In genomic region chr2:203418271-203418670, GRCh38 we compare ENCODE assay signal across 15 cellular contexts.
A peak's percentile ranks its signal among the peaks of the same experiment; 100 is the strongest.
DNase-seq lines count a peak whose midpoint lies in the region; ATAC-seq and TF ChIP-seq lines count a peak whose summit lies in the region.
"Had no signal": no experiment of that assay in that cellular context is flagged by ENCODE, and none has a peak within 500 bp of the region (broad histone marks: within the 10 kb centered on the region; RNA-seq: fewer than 3 reads in every experiment).

No MANE protein-coding gene starts in this region.

- ATAC-seq in GM18520 (IDR thresholded peaks at IDR 0.05; ENCODE audit: unreplicated experiment) (no peak), right lobe of liver (no peak)
- ATAC-seq: HCT116 had no signal

- H3K27ac Mint-ChIP-seq in endothelial cell (ENCODE audit: unreplicated experiment) = no peak overlapping the region
- H3K27ac Mint-ChIP-seq: CD8-positive, alpha-beta memory T cell had no signal

- H3K4me1 ChIP-seq in osteoblast (ENCODE audit: insufficient read depth, low read length) (peaks cover 6% of the 10 kb centered on the region), right lobe of liver (no peaks in the 10 kb centered on the region)
- H3K4me1 ChIP-seq: BLaER1 had no signal

- H4K20me1 ChIP-seq in osteoblast (ENCODE audit: insufficient read depth, low read length) = no peaks in the 10 kb centered on the region
- H4K20me1 ChIP-seq: BLaER1 had no signal

- TF ChIP-seq CTCF in astrocyte of the cerebellum (IDR thresholded peaks at IDR 0.05; ENCODE audit: low read depth, low read length, missing control alignments) (no peak), endothelial cell (IDR thresholded peaks at IDR 0.05; ENCODE audit: unreplicated experiment) (no peak), osteoblast (IDR thresholded peaks at IDR 0.05; ENCODE audit: extremely low read depth, low read depth, low read length) (no peak), right lobe of liver (IDR thresholded peaks at IDR 0.05) (no peak)

- H3K9me3 ChIP-seq in osteoblast (ENCODE audit: low read depth, low read length) (no peaks in the 10 kb centered on the region), right lobe of liver (no peaks in the 10 kb centered on the region)

- no peak overlapping the region for H2AFZ ChIP-seq in osteoblast (ENCODE audit: low read length)

- H3K36me3 Mint-ChIP-seq in endothelial cell (ENCODE audit: low read depth, unreplicated experiment) = peaks cover 41% of the 10 kb centered on the region

- no peaks in the 10 kb centered on the region for H3K27me3 Mint-ChIP-seq in endothelial cell (ENCODE audit: unreplicated experiment)
- H3K27me3 Mint-ChIP-seq: CD8-positive, alpha-beta memory T cell had no signal

- peak; percentile 36 for DNase-seq in M059J (ENCODE audit: low read depth)
- DNase-seq in astrocyte of the cerebellum (ENCODE audit: low read depth) = peak; percentile 72
- no peak for DNase-seq in endothelial cell (ENCODE audit: low spot score)
- DNase-seq in osteoblast (ENCODE audit: insufficient read length, low spot score, missing footprints) = no peak
- no peak for DNase-seq in NK-92 treated with Interleukin-12 subunit alpha and Interleukin-12 subunit beta, amount 100 ng/mL, for 24 hours (lab: John Stamatoyannopoulos, UW)
- DNase-seq in activated CD4-positive, alpha-beta T cell treated with anti-CD3 and anti-CD28 coated beads for 48 hours = no peak
- DNase-seq in right lobe of liver = no peak
- DNase-seq: 8988T; AML-193; CD8-positive, alpha-beta memory T cell; DMS53; GF-D8 had no signal

- intact Hi-C loops in right lobe of liver (cut with DNase I) = no loop called here

- in situ Hi-C loops in astrocyte of the cerebellum (cut with HindIII; ENCODE audit: low sequenced_read_pairs) = no loop called here

- H3K27me3 ChIP-seq in osteoblast (ENCODE audit: insufficient read depth, low read length) (no peaks in the 10 kb centered on the region), right lobe of liver (no peaks in the 10 kb centered on the region)
- H3K27me3 ChIP-seq: BLaER1 had no signal

- H3K27ac ChIP-seq in osteoblast (ENCODE audit: low read depth, low read length) (peak overlapping the region; percentile 55), right lobe of liver (no peak overlapping the region)
- H3K27ac ChIP-seq: BLaER1 had no signal

- TF ChIP-seq POLR2A in right lobe of liver (IDR thresholded peaks at IDR 0.05) = no peak

- WGBS in right lobe of liver (ENCODE audit: insufficient coverage, low coverage, low lambda C conversion rate, missing lambda C conversion rate) = 83% methylated on average over 7 of the region's 8 CpGs

- H3K4me2 ChIP-seq in osteoblast (ENCODE audit: insufficient read depth, low read length) = peak overlapping the region; percentile 14
- H3K4me2 ChIP-seq: BLaER1 had no signal

- H3K36me3 ChIP-seq in osteoblast (ENCODE audit: insufficient read depth, low read length) = peaks cover 35% of the 10 kb centered on the region
- peaks cover 0 to 3% (median 1%) of the 10 kb centered on the region in 4 donors for H3K36me3 ChIP-seq in right lobe of liver

- H3K9me3 Mint-ChIP-seq in endothelial cell (ENCODE audit: unreplicated experiment) = no peaks in the 10 kb centered on the region

- H3K4me3 ChIP-seq in astrocyte of the cerebellum (ENCODE audit: low read depth, low read length) (no peak overlapping the region), osteoblast (ENCODE audit: insufficient read depth, low read length) (no peak overlapping the region), right lobe of liver (no peak overlapping the region)
- H3K4me3 ChIP-seq: BLaER1 had no signal

- H3K79me2 ChIP-seq in osteoblast (ENCODE audit: insufficient read depth, low read length) = peaks cover 6% of the 10 kb centered on the region

- H3K4me1 Mint-ChIP-seq in endothelial cell (ENCODE audit: unreplicated experiment) = peaks cover 5% of the 10 kb centered on the region
- H3K4me1 Mint-ChIP-seq: CD8-positive, alpha-beta memory T cell had no signal

- H3K4me3 Mint-ChIP-seq in endothelial cell (ENCODE audit: unreplicated experiment) = peak overlapping the region; percentile 10
- H3K4me3 Mint-ChIP-seq: CD8-positive, alpha-beta memory T cell had no signal

Comparison
In these comparisons a context has a peak if more than half of its experiments do, and no peak if none do; other contexts are left out.
1. DNase-seq: peak in M059J (single experiment) and astrocyte of the cerebellum (single experiment); none in endothelial cell (single experiment), osteoblast (single experiment), NK-92 treated with Interleukin-12 subunit alpha and Interleukin-12 subunit beta, amount 100 ng/mL, for 24 hours (single experiment), activated CD4-positive, alpha-beta T cell treated with anti-CD3 and anti-CD28 coated beads for 48 hours (single experiment) and right lobe of liver (0 of 3).